ENCODE assay signal across 10 cellular contexts in genomic region chr3:72273615-72274014, GRCh38.
DNase-seq lines count a peak whose midpoint lies in the region.
"Had no signal": no experiment of that assay in that cellular context is flagged by ENCODE, and none has a peak within 500 bp of the region (broad histone marks: within the 10 kb centered on the region; RNA-seq: fewer than 3 reads in every experiment).

No MANE protein-coding gene starts in this region.

- H4K20me1 ChIP-seq in GM23248 (ENCODE audit: insufficient read depth) = no peaks in the 10 kb centered on the region

- H3K27me3 ChIP-seq in GM23248 (replicated peaks; ENCODE audit: insufficient read depth) (no peaks in the 10 kb centered on the region), adipocyte (replicated peaks; ENCODE audit: control insufficient read depth, insufficient read depth, low read length) (peaks cover 3% of the 10 kb centered on the region)
- H3K27me3 ChIP-seq: ovary had no signal

- H3K36me3 ChIP-seq in GM23248 (ENCODE audit: low read depth) = no peaks in the 10 kb centered on the region
- no peaks in the 10 kb centered on the region for H3K36me3 ChIP-seq in adipocyte (ENCODE audit: control insufficient read depth, insufficient read depth, low read length, severe bottlenecking)
- H3K36me3 ChIP-seq: ovary had no signal

- H3K4me1 ChIP-seq in GM23248 (ENCODE audit: insufficient read depth) (peaks cover 35% of the 10 kb centered on the region), adipocyte (ENCODE audit: control insufficient read depth, insufficient read depth, low read length) (peaks cover 42% of the 10 kb centered on the region)

- peak overlapping the region; percentile 48; the same call in 1 of the 2 replicates for H3K9ac ChIP-seq in GM23248
- peak overlapping the region; percentile 61 for H3K9ac ChIP-seq in adipocyte (ENCODE audit: low read length)

- peak overlapping the region; percentile 42; the same call in 1 of the 2 replicates for H3K4me3 ChIP-seq in GM23248
- peak overlapping the region; percentile 52 for H3K4me3 ChIP-seq in adipocyte (ENCODE audit: low read length)

- H3K79me2 ChIP-seq in GM23248 (ENCODE audit: insufficient read depth) = no peaks in the 10 kb centered on the region

- intact Hi-C loops in posterior vena cava (cut with DNase I) = no loop called here

- no peaks in the 10 kb centered on the region for H3K9me2 ChIP-seq in GM23248 (ENCODE audit: insufficient read depth)

- H2AFZ ChIP-seq in GM23248 = peak overlapping the region; percentile 56; the same call in 1 of the 2 replicates

- in situ Hi-C loops in GM23248 (cut with MboI) (loop anchor here (25.0 kb wide), 1 partner anchor 561 kb away; no protein-coding TSS in a partner anchor), G401 (cut with HindIII; ENCODE audit: low sequenced_read_pairs) (no loop called here)

- peaks cover 24% of the 10 kb centered on the region for H3F3A ChIP-seq in GM23248 (ENCODE audit: insufficient read depth)

- DNase-seq in GM23248 (peak; percentile 58), adipocyte (ENCODE audit: low read depth) (peak; percentile 86), iPS-NIHi11 (ENCODE audit: low spot score) (peak; percentile 70), substantia nigra (lab: John Stamatoyannopoulos, UW) (no peak), NCI-H1417 (lab: John Stamatoyannopoulos, UW) (no peak), posterior vena cava (ENCODE audit: low spot score) (no peak), G401 (ENCODE audit: low spot score) (no peak), midbrain (lab: John Stamatoyannopoulos, UW) (no peak)
- DNase-seq: NCI-H510A, ovary had no signal

- WGBS in GM23248 (ENCODE audit: low coverage in 1 of 2, low lambda C conversion rate in 2 of 2, missing lambda C conversion rate in 2 of 2), 2 experiments = 57 to 58% methylated on average over 6 of the region's 6 CpGs

- peak overlapping the region; percentile 26; the same call in 1 of the 2 replicates for H3K27ac ChIP-seq in GM23248
- peak overlapping the region; percentile 95 for H3K27ac ChIP-seq in substantia nigra (ENCODE audit: low read depth, low read length, poor library complexity, severe bottlenecking)

- peak overlapping the region; percentile 72 for H3K4me2 ChIP-seq in GM23248 (ENCODE audit: unreplicated experiment)

- H3K9me3 ChIP-seq in GM23248 (ENCODE audit: low read depth) (no peaks in the 10 kb centered on the region), adipocyte (ENCODE audit: control insufficient read depth, low read length) (peaks cover 11% of the 10 kb centered on the region)
- H3K9me3 ChIP-seq: ovary had no signal

Comparison
In these comparisons a context has a peak if more than half of its experiments do, and no peak if none do; other contexts are left out.
1. DNase-seq: peak in GM23248 (single experiment), adipocyte (single experiment) and iPS-NIHi11 (single experiment); none in substantia nigra (0 of 49), NCI-H1417 (0 of 3), posterior vena cava (single experiment), G401 (single experiment) and midbrain (single experiment).